Comparison of ENCODE assay signal across 1 cellular context in genomic region chr12:53213348-53213747, GRCh38.
TF ChIP-seq lines count a peak whose summit lies in the region.

No MANE protein-coding gene starts in this region.

TF ChIP-seq in H1, 55 proteins besides CTCF, POLR2A, EP300 and RAD21 (continued from another document):
- peak in 1 of 2 experiments; percentile 78; a peak in 2 of 4 replicates for TF ChIP-seq SIN3A (conservative IDR thresholded peaks at IDR 0.05 in 1 of 2, IDR thresholded peaks at IDR 0.05 in 1 of 2; ENCODE audit: low read depth in 1 of 2, low read length in 2 of 2)
- no peak for TF ChIP-seq SRF (IDR thresholded peaks at IDR 0.05; ENCODE audit: low read depth, low read length)
- TF ChIP-seq YY1 (IDR thresholded peaks at IDR 0.05; ENCODE audit: low read depth, low read length) = peak; percentile 81
- no peak for TF ChIP-seq GTF2F1 (IDR thresholded peaks at IDR 0.05; ENCODE audit: borderline replicate concordance, low read depth, low read length)
- no peak for TF ChIP-seq ZNF274 (IDR thresholded peaks at IDR 0.05; ENCODE audit: borderline replicate concordance, extremely low read depth, low read length)
- no peak for TF ChIP-seq ASH2L (IDR thresholded peaks at IDR 0.05; ENCODE audit: low read length)
- TF ChIP-seq GABPA (IDR thresholded peaks at IDR 0.05; ENCODE audit: borderline replicate concordance, insufficient read depth, low read length) = 0 out of 2 replicates have a peak, but pooled peaks have one; percentile 38
- no peak; the same call in 1 of the 2 replicates for TF ChIP-seq RFX5 (IDR thresholded peaks at IDR 0.05; ENCODE audit: borderline replicate concordance, low read depth, low read length)
